2 cellular contexts compared by ENCODE assay signal in the genomic region with DNA sequence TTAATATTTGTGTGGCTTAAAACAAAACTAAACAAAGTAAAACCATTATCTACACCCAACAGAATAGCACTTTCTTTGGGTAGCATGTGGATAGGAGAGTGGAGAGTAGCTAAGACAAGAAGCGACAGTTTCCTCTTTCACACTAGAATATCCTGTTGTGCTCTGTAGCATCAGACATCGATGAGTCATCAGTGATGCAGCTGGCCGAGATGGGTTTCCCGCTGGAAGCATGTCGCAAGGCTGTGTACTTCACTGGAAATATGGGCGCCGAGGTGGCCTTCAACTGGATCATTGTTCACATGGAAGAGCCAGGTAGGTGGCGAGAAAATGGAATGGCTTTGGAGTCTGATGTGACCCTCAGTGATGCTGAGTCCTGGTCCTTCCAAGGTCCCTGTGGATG.
TF ChIP-seq lines count a peak whose summit lies in the region.

No MANE protein-coding gene starts in this region.

TF ChIP-seq in K562, 482 proteins besides CTCF, POLR2A, EP300 and RAD21 (continued from another document):
- TF ChIP-seq, protein P1, sequence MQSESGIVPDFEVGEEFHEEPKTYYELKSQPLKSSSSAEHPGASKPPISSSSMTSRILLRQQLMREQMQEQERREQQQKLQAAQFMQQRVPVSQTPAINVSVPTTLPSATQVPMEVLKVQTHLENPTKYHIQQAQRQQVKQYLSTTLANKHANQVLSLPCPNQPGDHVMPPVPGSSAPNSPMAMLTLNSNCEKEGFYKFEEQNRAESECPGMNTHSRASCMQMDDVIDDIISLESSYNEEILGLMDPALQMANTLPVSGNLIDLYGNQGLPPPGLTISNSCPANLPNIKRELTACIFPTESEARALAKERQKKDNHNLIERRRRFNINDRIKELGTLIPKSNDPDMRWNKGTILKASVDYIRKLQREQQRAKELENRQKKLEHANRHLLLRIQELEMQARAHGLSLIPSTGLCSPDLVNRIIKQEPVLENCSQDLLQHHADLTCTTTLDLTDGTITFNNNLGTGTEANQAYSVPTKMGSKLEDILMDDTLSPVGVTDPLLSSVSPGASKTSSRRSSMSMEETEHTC (IDR thresholded peaks at IDR 0.05), result no peak
- no peak for TF ChIP-seq GATA2 (CRISPR knock-in tag; IDR thresholded peaks at IDR 0.05)
- no peak for TF ChIP-seq MAZ (CRISPR knock-in tag; conservative IDR thresholded peaks at IDR 0.05 in 1 of 2, IDR thresholded peaks at IDR 0.05 in 1 of 2)
- peak; percentile 81; the same call in 1 of the 2 replicates for TF ChIP-seq JUND (IDR thresholded peaks at IDR 0.05; ENCODE audit: borderline replicate concordance, low read depth, low read length)
- peak; percentile 83; the same call in 2 of the 3 replicates for TF ChIP-seq JUND (tag; IDR thresholded peaks at IDR 0.05; ENCODE audit: borderline replicate concordance, low read depth, low read length)
- TF ChIP-seq LARP7 (IDR thresholded peaks at IDR 0.05), result no peak
- no peak for TF ChIP-seq MCM7 (IDR thresholded peaks at IDR 0.05)
- TF ChIP-seq PYGO2 (tag; IDR thresholded peaks at IDR 0.05), result no peak
- TF ChIP-seq RCOR1 (IDR thresholded peaks at IDR 0.05; ENCODE audit: borderline replicate concordance in 1 of 2, low read depth in 2 of 2, low read length in 2 of 2), result no peak
- TF ChIP-seq XRCC4 (IDR thresholded peaks at IDR 0.05; ENCODE audit: extremely low read depth, insufficient read depth, insufficient read length), result no peak
- TF ChIP-seq NCOA6 (IDR thresholded peaks at IDR 0.05), result no peak
- TF ChIP-seq ATF7 (IDR thresholded peaks at IDR 0.05), result no peak
- no peak for TF ChIP-seq ZNF668 (CRISPR knock-in tag; IDR thresholded peaks at IDR 0.05)
- TF ChIP-seq SNRNP70 (optimal IDR thresholded peaks at IDR 0.05; ENCODE audit: low read depth, low read length), result no peak
- TF ChIP-seq, protein P2, sequence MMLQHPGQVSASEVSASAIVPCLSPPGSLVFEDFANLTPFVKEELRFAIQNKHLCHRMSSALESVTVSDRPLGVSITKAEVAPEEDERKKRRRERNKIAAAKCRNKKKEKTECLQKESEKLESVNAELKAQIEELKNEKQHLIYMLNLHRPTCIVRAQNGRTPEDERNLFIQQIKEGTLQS (IDR thresholded peaks at IDR 0.05), result peak; percentile 87
- TF ChIP-seq, protein P2 (CRISPR knock-in tag; conservative IDR thresholded peaks at IDR 0.05), result no peak
- TF ChIP-seq TOE1 (IDR thresholded peaks at IDR 0.05; ENCODE audit: borderline replicate concordance), result no peak
- TF ChIP-seq TOE1 (CRISPR knock-in tag; IDR thresholded peaks at IDR 0.05; ENCODE audit: borderline replicate concordance, low read depth), result no peak
- no peak for TF ChIP-seq TCF3 (CRISPR knock-in tag; IDR thresholded peaks at IDR 0.05)
- no peak for TF ChIP-seq MED1 (CRISPR knock-in tag; IDR thresholded peaks at IDR 0.05; ENCODE audit: borderline replicate concordance)
- TF ChIP-seq RBM34 (IDR thresholded peaks at IDR 0.05; ENCODE audit: borderline replicate concordance, insufficient read depth, low read length), result no peak
- peak; percentile 63; the same call in 1 of the 2 replicates for TF ChIP-seq JUN (IDR thresholded peaks at IDR 0.05; ENCODE audit: borderline replicate concordance, low read depth, low read length)
- TF ChIP-seq JUN (CRISPR knock-in tag; IDR thresholded peaks at IDR 0.05; ENCODE audit: borderline replicate concordance), result no peak
- TF ChIP-seq FOXA1 (IDR thresholded peaks at IDR 0.05; ENCODE audit: borderline replicate concordance), result no peak
- no peak for TF ChIP-seq RBM22 (IDR thresholded peaks at IDR 0.05; ENCODE audit: low read depth, low read length, poor library complexity, severe bottlenecking)
- no peak for TF ChIP-seq FUS (optimal IDR thresholded peaks at IDR 0.05; ENCODE audit: low read depth, low read length)
- no peak for TF ChIP-seq ZNF778 (CRISPR knock-in tag; IDR thresholded peaks at IDR 0.05)
- TF ChIP-seq POLR3A (IDR thresholded peaks at IDR 0.05; ENCODE audit: borderline replicate concordance, extremely low read depth, insufficient read depth, insufficient read length), result no peak
- TF ChIP-seq GATAD2B (IDR thresholded peaks at IDR 0.05; ENCODE audit: borderline replicate concordance), result no peak
- TF ChIP-seq ZNF584 (CRISPR knock-in tag; IDR thresholded peaks at IDR 0.05; ENCODE audit: low read depth), result no peak
TF ChIP-seq in K562: peak in this region for 5.

TF ChIP-seq in HepG2, 621 proteins besides CTCF, POLR2A, EP300 and RAD21 (continued from another document):
- TF ChIP-seq ZNF703 (CRISPR knock-in tag; IDR thresholded peaks at IDR 0.05; ENCODE audit: borderline replicate concordance), result no peak
- TF ChIP-seq, protein P3, sequence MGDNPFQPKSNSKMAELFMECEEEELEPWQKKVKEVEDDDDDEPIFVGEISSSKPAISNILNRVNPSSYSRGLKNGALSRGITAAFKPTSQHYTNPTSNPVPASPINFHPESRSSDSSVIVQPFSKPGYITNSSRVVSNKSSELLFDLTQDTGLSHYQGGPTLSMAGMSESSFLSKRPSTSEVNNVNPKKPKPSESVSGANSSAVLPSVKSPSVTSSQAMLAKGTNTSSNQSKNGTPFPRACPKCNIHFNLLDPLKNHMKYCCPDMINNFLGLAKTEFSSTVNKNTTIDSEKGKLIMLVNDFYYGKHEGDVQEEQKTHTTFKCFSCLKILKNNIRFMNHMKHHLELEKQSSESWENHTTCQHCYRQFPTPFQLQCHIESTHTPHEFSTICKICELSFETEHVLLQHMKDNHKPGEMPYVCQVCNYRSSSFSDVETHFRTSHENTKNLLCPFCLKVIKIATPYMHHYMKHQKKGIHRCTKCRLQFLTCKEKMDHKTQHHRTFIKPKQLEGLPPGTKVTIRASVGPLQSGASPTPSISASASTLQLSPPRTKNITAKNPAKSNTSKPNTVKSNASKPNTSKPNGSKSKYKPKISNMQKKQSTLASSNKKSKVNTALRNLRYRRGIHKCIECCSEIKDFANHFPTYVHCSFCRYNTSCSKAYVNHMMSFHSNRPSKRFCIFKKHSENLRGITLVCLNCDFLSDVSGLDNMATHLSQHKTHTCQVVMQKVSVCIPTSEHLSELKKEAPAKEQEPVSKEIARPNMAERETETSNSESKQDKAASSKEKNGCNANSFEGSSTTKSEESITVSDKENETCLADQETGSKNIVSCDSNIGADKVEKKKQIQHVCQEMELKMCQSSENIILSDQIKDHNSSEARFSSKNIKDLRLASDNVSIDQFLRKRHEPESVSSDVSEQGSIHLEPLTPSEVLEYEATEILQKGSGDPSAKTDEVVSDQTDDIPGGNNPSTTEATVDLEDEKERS (CRISPR knock-in tag; IDR thresholded peaks at IDR 0.05), result no peak
- TF ChIP-seq ZBTB42 (CRISPR knock-in tag; IDR thresholded peaks at IDR 0.05), result no peak
- TF ChIP-seq, protein P4, sequence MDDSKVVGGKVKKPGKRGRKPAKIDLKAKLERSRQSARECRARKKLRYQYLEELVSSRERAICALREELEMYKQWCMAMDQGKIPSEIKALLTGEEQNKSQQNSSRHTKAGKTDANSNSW (CRISPR knock-in tag; IDR thresholded peaks at IDR 0.05; ENCODE audit: borderline replicate concordance), result no peak
